In the genomic region with DNA sequence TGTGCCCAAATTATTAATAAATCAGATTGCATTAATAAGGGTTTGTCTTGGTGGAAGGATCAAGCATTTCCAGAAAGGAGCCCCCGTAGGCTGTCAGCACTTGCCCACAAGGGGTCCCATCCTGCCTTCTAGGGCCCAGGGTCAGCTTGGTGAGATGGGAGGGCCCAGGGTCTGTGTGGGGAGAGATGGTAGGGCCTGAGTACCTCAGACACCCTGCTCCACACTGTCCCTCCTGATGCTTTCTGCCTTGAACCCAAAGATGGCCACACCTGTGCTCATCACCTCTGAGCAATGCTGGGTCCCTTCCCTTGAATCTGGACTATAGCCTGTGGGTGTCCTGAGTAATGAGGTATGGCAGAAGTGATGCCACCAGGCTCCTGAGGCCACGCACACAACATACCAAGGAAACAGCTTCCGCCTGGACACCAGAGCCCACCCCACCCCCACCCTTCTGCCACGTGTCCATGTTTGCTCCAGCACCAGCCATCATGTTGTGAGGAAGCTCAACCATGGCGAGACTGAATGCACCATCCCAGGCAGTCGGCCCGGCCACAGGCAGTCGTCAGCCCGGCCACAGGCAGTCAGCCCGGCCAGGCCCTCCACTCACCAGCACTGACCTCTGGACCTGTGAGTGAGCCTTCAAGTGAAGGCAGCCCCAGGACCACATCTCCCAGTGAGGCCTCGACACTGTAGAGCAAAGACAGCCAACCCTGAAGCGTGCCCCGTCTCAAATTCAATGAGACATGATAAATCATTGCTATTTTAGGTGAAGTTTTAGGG, we compare ENCODE assay signal across 1 cellular context.
TF ChIP-seq lines count a peak whose summit lies in the region.

No MANE protein-coding gene starts in this region.

TF ChIP-seq in GM12878, 131 proteins besides CTCF, POLR2A, EP300 and RAD21:
- TF ChIP-seq ZZZ3 (IDR thresholded peaks at IDR 0.05; ENCODE audit: control insufficient read depth, insufficient read length, low read depth), result no peak
- TF ChIP-seq RCOR1 (conservative IDR thresholded peaks at IDR 0.05; ENCODE audit: low read depth, low read length), result no peak
- no peak for TF ChIP-seq NRF1 (conservative IDR thresholded peaks at IDR 0.05; ENCODE audit: low read depth, low read length)
- TF ChIP-seq, protein P1, sequence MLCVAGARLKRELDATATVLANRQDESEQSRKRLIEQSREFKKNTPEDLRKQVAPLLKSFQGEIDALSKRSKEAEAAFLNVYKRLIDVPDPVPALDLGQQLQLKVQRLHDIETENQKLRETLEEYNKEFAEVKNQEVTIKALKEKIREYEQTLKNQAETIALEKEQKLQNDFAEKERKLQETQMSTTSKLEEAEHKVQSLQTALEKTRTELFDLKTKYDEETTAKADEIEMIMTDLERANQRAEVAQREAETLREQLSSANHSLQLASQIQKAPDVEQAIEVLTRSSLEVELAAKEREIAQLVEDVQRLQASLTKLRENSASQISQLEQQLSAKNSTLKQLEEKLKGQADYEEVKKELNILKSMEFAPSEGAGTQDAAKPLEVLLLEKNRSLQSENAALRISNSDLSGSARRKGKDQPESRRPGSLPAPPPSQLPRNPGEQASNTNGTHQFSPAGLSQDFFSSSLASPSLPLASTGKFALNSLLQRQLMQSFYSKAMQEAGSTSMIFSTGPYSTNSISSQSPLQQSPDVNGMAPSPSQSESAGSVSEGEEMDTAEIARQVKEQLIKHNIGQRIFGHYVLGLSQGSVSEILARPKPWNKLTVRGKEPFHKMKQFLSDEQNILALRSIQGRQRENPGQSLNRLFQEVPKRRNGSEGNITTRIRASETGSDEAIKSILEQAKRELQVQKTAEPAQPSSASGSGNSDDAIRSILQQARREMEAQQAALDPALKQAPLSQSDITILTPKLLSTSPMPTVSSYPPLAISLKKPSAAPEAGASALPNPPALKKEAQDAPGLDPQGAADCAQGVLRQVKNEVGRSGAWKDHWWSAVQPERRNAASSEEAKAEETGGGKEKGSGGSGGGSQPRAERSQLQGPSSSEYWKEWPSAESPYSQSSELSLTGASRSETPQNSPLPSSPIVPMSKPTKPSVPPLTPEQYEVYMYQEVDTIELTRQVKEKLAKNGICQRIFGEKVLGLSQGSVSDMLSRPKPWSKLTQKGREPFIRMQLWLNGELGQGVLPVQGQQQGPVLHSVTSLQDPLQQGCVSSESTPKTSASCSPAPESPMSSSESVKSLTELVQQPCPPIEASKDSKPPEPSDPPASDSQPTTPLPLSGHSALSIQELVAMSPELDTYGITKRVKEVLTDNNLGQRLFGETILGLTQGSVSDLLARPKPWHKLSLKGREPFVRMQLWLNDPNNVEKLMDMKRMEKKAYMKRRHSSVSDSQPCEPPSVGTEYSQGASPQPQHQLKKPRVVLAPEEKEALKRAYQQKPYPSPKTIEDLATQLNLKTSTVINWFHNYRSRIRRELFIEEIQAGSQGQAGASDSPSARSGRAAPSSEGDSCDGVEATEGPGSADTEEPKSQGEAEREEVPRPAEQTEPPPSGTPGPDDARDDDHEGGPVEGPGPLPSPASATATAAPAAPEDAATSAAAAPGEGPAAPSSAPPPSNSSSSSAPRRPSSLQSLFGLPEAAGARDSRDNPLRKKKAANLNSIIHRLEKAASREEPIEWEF (IDR thresholded peaks at IDR 0.05; ENCODE audit: insufficient replicate concordance, low read depth, low read length), result no peak
- no peak for TF ChIP-seq SMAD1 (IDR thresholded peaks at IDR 0.05; ENCODE audit: low read depth, partially characterized antibody)
- TF ChIP-seq NFIC (IDR thresholded peaks at IDR 0.05; ENCODE audit: low read depth, low read length), result no peak
- no peak for TF ChIP-seq JUNB (IDR thresholded peaks at IDR 0.05)
- TF ChIP-seq POLR2AphosphoS2 (IDR thresholded peaks at IDR 0.05; ENCODE audit: low read depth, low read length), result peak; percentile 54; the same call in 1 of the 2 replicates
- TF ChIP-seq, protein P2, sequence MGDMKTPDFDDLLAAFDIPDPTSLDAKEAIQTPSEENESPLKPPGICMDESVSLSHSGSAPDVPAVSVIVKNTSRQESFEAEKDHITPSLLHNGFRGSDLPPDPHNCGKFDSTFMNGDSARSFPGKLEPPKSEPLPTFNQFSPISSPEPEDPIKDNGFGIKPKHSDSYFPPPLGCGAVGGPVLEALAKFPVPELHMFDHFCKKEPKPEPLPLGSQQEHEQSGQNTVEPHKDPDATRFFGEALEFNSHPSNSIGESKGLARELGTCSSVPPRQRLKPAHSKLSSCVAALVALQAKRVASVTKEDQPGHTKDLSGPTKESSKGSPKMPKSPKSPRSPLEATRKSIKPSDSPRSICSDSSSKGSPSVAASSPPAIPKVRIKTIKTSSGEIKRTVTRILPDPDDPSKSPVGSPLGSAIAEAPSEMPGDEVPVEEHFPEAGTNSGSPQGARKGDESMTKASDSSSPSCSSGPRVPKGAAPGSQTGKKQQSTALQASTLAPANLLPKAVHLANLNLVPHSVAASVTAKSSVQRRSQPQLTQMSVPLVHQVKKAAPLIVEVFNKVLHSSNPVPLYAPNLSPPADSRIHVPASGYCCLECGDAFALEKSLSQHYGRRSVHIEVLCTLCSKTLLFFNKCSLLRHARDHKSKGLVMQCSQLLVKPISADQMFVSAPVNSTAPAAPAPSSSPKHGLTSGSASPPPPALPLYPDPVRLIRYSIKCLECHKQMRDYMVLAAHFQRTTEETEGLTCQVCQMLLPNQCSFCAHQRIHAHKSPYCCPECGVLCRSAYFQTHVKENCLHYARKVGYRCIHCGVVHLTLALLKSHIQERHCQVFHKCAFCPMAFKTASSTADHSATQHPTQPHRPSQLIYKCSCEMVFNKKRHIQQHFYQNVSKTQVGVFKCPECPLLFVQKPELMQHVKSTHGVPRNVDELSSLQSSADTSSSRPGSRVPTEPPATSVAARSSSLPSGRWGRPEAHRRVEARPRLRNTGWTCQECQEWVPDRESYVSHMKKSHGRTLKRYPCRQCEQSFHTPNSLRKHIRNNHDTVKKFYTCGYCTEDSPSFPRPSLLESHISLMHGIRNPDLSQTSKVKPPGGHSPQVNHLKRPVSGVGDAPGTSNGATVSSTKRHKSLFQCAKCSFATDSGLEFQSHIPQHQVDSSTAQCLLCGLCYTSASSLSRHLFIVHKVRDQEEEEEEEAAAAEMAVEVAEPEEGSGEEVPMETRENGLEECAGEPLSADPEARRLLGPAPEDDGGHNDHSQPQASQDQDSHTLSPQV (IDR thresholded peaks at IDR 0.05), result no peak
- TF ChIP-seq, protein P3, sequence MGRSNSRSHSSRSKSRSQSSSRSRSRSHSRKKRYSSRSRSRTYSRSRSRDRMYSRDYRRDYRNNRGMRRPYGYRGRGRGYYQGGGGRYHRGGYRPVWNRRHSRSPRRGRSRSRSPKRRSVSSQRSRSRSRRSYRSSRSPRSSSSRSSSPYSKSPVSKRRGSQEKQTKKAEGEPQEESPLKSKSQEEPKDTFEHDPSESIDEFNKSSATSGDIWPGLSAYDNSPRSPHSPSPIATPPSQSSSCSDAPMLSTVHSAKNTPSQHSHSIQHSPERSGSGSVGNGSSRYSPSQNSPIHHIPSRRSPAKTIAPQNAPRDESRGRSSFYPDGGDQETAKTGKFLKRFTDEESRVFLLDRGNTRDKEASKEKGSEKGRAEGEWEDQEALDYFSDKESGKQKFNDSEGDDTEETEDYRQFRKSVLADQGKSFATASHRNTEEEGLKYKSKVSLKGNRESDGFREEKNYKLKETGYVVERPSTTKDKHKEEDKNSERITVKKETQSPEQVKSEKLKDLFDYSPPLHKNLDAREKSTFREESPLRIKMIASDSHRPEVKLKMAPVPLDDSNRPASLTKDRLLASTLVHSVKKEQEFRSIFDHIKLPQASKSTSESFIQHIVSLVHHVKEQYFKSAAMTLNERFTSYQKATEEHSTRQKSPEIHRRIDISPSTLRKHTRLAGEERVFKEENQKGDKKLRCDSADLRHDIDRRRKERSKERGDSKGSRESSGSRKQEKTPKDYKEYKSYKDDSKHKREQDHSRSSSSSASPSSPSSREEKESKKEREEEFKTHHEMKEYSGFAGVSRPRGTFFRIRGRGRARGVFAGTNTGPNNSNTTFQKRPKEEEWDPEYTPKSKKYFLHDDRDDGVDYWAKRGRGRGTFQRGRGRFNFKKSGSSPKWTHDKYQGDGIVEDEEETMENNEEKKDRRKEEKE (IDR thresholded peaks at IDR 0.05), result no peak
- no peak for TF ChIP-seq ZNF622 (IDR thresholded peaks at IDR 0.05)
- TF ChIP-seq IKZF1 (conservative IDR thresholded peaks at IDR 0.05), result no peak
- TF ChIP-seq YY1 (IDR thresholded peaks at IDR 0.05; ENCODE audit: low read depth, low read length), result no peak
- TF ChIP-seq, protein P4, sequence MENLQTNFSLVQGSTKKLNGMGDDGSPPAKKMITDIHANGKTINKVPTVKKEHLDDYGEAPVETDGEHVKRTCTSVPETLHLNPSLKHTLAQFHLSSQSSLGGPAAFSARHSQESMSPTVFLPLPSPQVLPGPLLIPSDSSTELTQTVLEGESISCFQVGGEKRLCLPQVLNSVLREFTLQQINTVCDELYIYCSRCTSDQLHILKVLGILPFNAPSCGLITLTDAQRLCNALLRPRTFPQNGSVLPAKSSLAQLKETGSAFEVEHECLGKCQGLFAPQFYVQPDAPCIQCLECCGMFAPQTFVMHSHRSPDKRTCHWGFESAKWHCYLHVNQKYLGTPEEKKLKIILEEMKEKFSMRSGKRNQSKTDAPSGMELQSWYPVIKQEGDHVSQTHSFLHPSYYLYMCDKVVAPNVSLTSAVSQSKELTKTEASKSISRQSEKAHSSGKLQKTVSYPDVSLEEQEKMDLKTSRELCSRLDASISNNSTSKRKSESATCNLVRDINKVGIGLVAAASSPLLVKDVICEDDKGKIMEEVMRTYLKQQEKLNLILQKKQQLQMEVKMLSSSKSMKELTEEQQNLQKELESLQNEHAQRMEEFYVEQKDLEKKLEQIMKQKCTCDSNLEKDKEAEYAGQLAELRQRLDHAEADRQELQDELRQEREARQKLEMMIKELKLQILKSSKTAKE (IDR thresholded peaks at IDR 0.05; ENCODE audit: low read depth, poor library complexity, severe bottlenecking), result no peak
- TF ChIP-seq POLR2AphosphoS5 (IDR thresholded peaks at IDR 0.05; ENCODE audit: low read length), result peak; percentile 16; the same call in 1 of the 2 replicates
